ENCODE assay signal across 8 cellular contexts in the genomic region with DNA sequence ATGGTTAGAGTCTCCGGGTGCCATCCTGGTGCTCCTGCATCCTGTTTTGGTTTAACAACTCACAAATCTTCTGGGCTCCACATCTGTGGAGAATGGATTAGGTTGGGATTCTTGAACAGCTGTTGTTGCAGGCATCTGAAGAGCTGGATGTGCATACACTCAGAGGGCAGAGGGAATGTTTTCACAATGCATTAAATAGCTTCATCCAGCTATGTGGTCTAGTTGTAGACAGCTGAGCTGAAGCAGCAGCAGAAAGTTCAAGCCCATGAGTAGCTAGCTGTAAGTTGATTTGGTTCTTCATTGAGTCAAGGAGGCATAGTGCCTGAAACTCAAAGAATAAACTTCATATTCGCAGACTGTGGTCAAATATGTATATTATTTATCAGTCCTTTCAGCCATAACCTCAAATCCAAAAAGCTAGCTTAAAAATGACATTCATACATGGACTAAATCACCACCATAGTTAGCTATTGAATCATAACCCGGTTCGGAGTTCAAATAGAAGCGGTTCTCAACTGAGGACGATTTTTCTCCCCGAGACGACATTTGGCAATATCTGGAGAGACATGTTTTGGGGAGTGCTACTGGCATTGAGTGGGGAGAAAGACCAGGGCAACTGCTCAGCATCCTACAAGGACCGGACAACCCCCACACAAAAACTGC.
DNase-seq lines count a peak whose midpoint lies in the region; ATAC-seq and TF ChIP-seq lines count a peak whose summit lies in the region.

No MANE protein-coding gene starts in this region.

- H3K27ac ChIP-seq in parathyroid adenoma, result peak overlapping the region; percentile 69

- DNase-seq in EL, result peak; percentile 19
- peak; percentile 38 for DNase-seq in NCI-H69 (lab: John Stamatoyannopoulos, UW)
- DNase-seq in effector memory CD8-positive, alpha-beta T cell, result no peak
- DNase-seq in Ammon's horn (ENCODE audit: low spot score), result no peak
- no peak for DNase-seq in stimulated activated CD4-positive, alpha-beta T cell treated with anti-CD3 and anti-CD28 coated beads, Interleukin-4, amount 100 ng/mL, for 4 hours
- DNase-seq in NK-92 (lab: John Stamatoyannopoulos, UW; ENCODE audit: unreplicated experiment), result no peak

- peaks cover 14% of the 10 kb centered on the region for H3K79me2 ChIP-seq in parathyroid adenoma

- H3K36me3 Mint-ChIP-seq in effector memory CD8-positive, alpha-beta T cell (ENCODE audit: insufficient read depth), result peaks cover 26% of the 10 kb centered on the region

- H3K9ac ChIP-seq in parathyroid adenoma, result no peak overlapping the region

- no peaks in the 10 kb centered on the region for H3K9me3 ChIP-seq in parathyroid adenoma (ENCODE audit: control insufficient read depth, low read length)

- no peak for ATAC-seq in effector memory CD8-positive, alpha-beta T cell (replicated peaks)
- ATAC-seq in GM21360 (IDR thresholded peaks at IDR 0.05; ENCODE audit: unreplicated experiment), result no peak

- H3K4me1 ChIP-seq in parathyroid adenoma, result peaks cover 4% of the 10 kb centered on the region

- H3K9me3 Mint-ChIP-seq in effector memory CD8-positive, alpha-beta T cell, result no peaks in the 10 kb centered on the region

- no peaks in the 10 kb centered on the region for H3K27me3 Mint-ChIP-seq in effector memory CD8-positive, alpha-beta T cell

- peak overlapping the region; percentile 92 to 98 for H3K27ac Mint-ChIP-seq in effector memory CD8-positive, alpha-beta T cell

- H3K4me1 Mint-ChIP-seq in effector memory CD8-positive, alpha-beta T cell (ENCODE audit: low read depth in 2 of 2), result peaks cover 37 to 40% of the 10 kb centered on the region in 2 donors

- TF ChIP-seq CTCF in parathyroid adenoma (IDR thresholded peaks at IDR 0.05), result no peak

- H3K4me3 Mint-ChIP-seq in effector memory CD8-positive, alpha-beta T cell, result peak overlapping the region; percentile 92 to 97

- no peaks in the 10 kb centered on the region for H3K36me3 ChIP-seq in parathyroid adenoma (ENCODE audit: control insufficient read depth, insufficient read depth, low read length)

- H3K4me2 ChIP-seq in parathyroid adenoma (ENCODE audit: low read length), result peak overlapping the region; percentile 73

- peak overlapping the region; percentile 84 for H2AFZ ChIP-seq in parathyroid adenoma

- peak overlapping the region; percentile 75 for H3K4me3 ChIP-seq in parathyroid adenoma (ENCODE audit: low read depth, low read length)

- H3K27me3 ChIP-seq in parathyroid adenoma (ENCODE audit: control insufficient read depth, insufficient read depth, low read length), result no peaks in the 10 kb centered on the region

Comparison
In these comparisons a context has a peak if more than half of its experiments do, and no peak if none do; other contexts are left out.
1. DNase-seq: peak in EL (single experiment) and NCI-H69 (single experiment); none in effector memory CD8-positive, alpha-beta T cell (0 of 3), Ammon's horn (single experiment), stimulated activated CD4-positive, alpha-beta T cell treated with anti-CD3 and anti-CD28 coated beads, Interleukin-4, amount 100 ng/mL, for 4 hours (0 of 2) and NK-92 (single experiment).